ENCODE assay signal across 1 cellular context in genomic region chr3:124814620-124815421, GRCh38.
TF ChIP-seq lines count a peak whose summit lies in the region.

No MANE protein-coding gene starts in this region.

TF ChIP-seq in HepG2, 621 proteins besides CTCF, POLR2A, EP300 and RAD21 (continued from another document):
- TF ChIP-seq ZNF142 (CRISPR knock-in tag; IDR thresholded peaks at IDR 0.05) (no peak), FOXA1 (IDR thresholded peaks at IDR 0.05) (0 out of 2 replicates have a peak, but pooled peaks have one; percentile 21), FOXA1 (CRISPR knock-in tag; IDR thresholded peaks at IDR 0.05) (peak; percentile 93), HOMEZ (CRISPR knock-in tag; IDR thresholded peaks at IDR 0.05; ENCODE audit: low read depth) (peak; percentile 81), ERF (CRISPR knock-in tag; IDR thresholded peaks at IDR 0.05) (peak; percentile 41; the same call in 1 of the 2 replicates), TEAD3 (CRISPR knock-in tag; optimal IDR thresholded peaks at IDR 0.05; ENCODE audit: borderline replicate concordance) (peak; percentile 62), ZNF414 (CRISPR knock-in tag; IDR thresholded peaks at IDR 0.05) (peak; percentile 92), BCL6 (CRISPR knock-in tag; IDR thresholded peaks at IDR 0.05) (peak; percentile 71), ZNF713 (CRISPR knock-in tag; IDR thresholded peaks at IDR 0.05) (no peak), RCOR2 (CRISPR knock-in tag; IDR thresholded peaks at IDR 0.05) (peak; percentile 92), KDM3A (CRISPR knock-in tag; IDR thresholded peaks at IDR 0.05; ENCODE audit: low read depth) (peak; percentile 64; the same call in 1 of the 2 replicates), MIXL1 (CRISPR knock-in tag; IDR thresholded peaks at IDR 0.05) (peak; percentile 77), SMAD9 (CRISPR knock-in tag; IDR thresholded peaks at IDR 0.05) (0 out of 2 replicates have a peak, but pooled peaks have one; percentile 47), ZNF362 (CRISPR knock-in tag; IDR thresholded peaks at IDR 0.05; ENCODE audit: borderline replicate concordance) (no peak), ZNF263 (CRISPR knock-in tag; IDR thresholded peaks at IDR 0.05) (peak; percentile 58), MEIS1 (CRISPR knock-in tag; IDR thresholded peaks at IDR 0.05; ENCODE audit: borderline replicate concordance) (no peak), ZNF3 (CRISPR knock-in tag; IDR thresholded peaks at IDR 0.05) (peak; percentile 78), THAP11 (CRISPR knock-in tag; IDR thresholded peaks at IDR 0.05) (peak; percentile 61; the same call in 1 of the 2 replicates), XRCC5 (optimal IDR thresholded peaks at IDR 0.05; ENCODE audit: low read length) (peak; percentile 17), PHF5A (CRISPR knock-in tag; IDR thresholded peaks at IDR 0.05; ENCODE audit: low read depth, unreplicated experiment) (peak; percentile 31), YEATS4 (CRISPR knock-in tag; IDR thresholded peaks at IDR 0.05; ENCODE audit: borderline replicate concordance) (0 out of 2 replicates have a peak, but pooled peaks have one; percentile 22), ASH2L (IDR thresholded peaks at IDR 0.05; ENCODE audit: insufficient read length, low read depth, low read length) (peak; percentile 28), ZNF441 (CRISPR knock-in tag; IDR thresholded peaks at IDR 0.05; ENCODE audit: borderline replicate concordance) (peak; percentile 91), SP140L (CRISPR knock-in tag; IDR thresholded peaks at IDR 0.05; ENCODE audit: borderline replicate concordance) (no peak), TOE1 (CRISPR knock-in tag; IDR thresholded peaks at IDR 0.05) (no peak), ZNF460 (CRISPR knock-in tag; IDR thresholded peaks at IDR 0.05; ENCODE audit: borderline replicate concordance) (peak; percentile 100), DMAP1 (CRISPR knock-in tag; IDR thresholded peaks at IDR 0.05) (0 out of 2 replicates have a peak, but pooled peaks have one; percentile 28), ARHGAP35 (CRISPR knock-in tag; IDR thresholded peaks at IDR 0.05; ENCODE audit: borderline replicate concordance) (no peak), EZH2 (conservative IDR thresholded peaks at IDR 0.05; ENCODE audit: low read depth, low read length) (no peak), ZNF747 (CRISPR knock-in tag; IDR thresholded peaks at IDR 0.05; ENCODE audit: borderline replicate concordance) (no peak), ELF3 (CRISPR knock-in tag; IDR thresholded peaks at IDR 0.05) (peak; percentile 70), ZNF264 (CRISPR knock-in tag; IDR thresholded peaks at IDR 0.05) (peak; percentile 48; the same call in 1 of the 2 replicates), MIER3 (CRISPR knock-in tag; IDR thresholded peaks at IDR 0.05; ENCODE audit: borderline replicate concordance) (0 out of 2 replicates have a peak, but pooled peaks have one; percentile 70), ADNP (CRISPR knock-in tag; IDR thresholded peaks at IDR 0.05) (0 out of 2 replicates have a peak, but pooled peaks have one; percentile 33), ZGPAT (CRISPR knock-in tag; IDR thresholded peaks at IDR 0.05) (peak; percentile 88), ZNF749 (CRISPR knock-in tag; IDR thresholded peaks at IDR 0.05; ENCODE audit: borderline replicate concordance) (no peak), KAT7 (CRISPR knock-in tag; IDR thresholded peaks at IDR 0.05; ENCODE audit: borderline replicate concordance) (0 out of 2 replicates have a peak, but pooled peaks have one; percentile 43), ZSCAN9 (CRISPR knock-in tag; IDR thresholded peaks at IDR 0.05; ENCODE audit: borderline replicate concordance) (peak; percentile 88), FOXO1 (CRISPR knock-in tag; IDR thresholded peaks at IDR 0.05) (peak; percentile 63; the same call in 1 of the 2 replicates), ZNF136 (CRISPR knock-in tag; IDR thresholded peaks at IDR 0.05; ENCODE audit: low read depth) (0 out of 2 replicates have a peak, but pooled peaks have one; percentile 54), ZNF607 (CRISPR knock-in tag; IDR thresholded peaks at IDR 0.05; ENCODE audit: borderline replicate concordance) (no peak), PAXIP1 (CRISPR knock-in tag; conservative IDR thresholded peaks at IDR 0.05) (peak; percentile 76), TBX2 (CRISPR knock-in tag; IDR thresholded peaks at IDR 0.05; ENCODE audit: borderline replicate concordance) (peak; percentile 86), HNF4G (IDR thresholded peaks at IDR 0.05; ENCODE audit: borderline replicate concordance, low read depth, low read length) (peak; percentile 59; the same call in 1 of the 2 replicates), HNF4G (CRISPR knock-in tag; IDR thresholded peaks at IDR 0.05; ENCODE audit: borderline replicate concordance, low read depth) (no peak), ZNF737 (CRISPR knock-in tag; IDR thresholded peaks at IDR 0.05; ENCODE audit: borderline replicate concordance) (0 out of 2 replicates have a peak, but pooled peaks have one; percentile 57), MEIS2 (CRISPR knock-in tag; IDR thresholded peaks at IDR 0.05) (peak; percentile 8; the same call in 1 of the 2 replicates), HOXA5 (CRISPR knock-in tag; IDR thresholded peaks at IDR 0.05) (peak; percentile 71), LCORL (IDR thresholded peaks at IDR 0.05) (no peak), LCORL (CRISPR knock-in tag; IDR thresholded peaks at IDR 0.05) (peak; percentile 78), ZNF24 (IDR thresholded peaks at IDR 0.05) (0 out of 2 replicates have a peak, but pooled peaks have one; percentile 18)
- TF ChIP-seq, protein P1, sequence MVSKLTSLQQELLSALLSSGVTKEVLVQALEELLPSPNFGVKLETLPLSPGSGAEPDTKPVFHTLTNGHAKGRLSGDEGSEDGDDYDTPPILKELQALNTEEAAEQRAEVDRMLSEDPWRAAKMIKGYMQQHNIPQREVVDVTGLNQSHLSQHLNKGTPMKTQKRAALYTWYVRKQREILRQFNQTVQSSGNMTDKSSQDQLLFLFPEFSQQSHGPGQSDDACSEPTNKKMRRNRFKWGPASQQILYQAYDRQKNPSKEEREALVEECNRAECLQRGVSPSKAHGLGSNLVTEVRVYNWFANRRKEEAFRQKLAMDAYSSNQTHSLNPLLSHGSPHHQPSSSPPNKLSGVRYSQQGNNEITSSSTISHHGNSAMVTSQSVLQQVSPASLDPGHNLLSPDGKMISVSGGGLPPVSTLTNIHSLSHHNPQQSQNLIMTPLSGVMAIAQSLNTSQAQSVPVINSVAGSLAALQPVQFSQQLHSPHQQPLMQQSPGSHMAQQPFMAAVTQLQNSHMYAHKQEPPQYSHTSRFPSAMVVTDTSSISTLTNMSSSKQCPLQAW (CRISPR knock-in tag; IDR thresholded peaks at IDR 0.05): peak; percentile 71
TF ChIP-seq in HepG2: peak in this region for 150.
